In the genomic region with DNA sequence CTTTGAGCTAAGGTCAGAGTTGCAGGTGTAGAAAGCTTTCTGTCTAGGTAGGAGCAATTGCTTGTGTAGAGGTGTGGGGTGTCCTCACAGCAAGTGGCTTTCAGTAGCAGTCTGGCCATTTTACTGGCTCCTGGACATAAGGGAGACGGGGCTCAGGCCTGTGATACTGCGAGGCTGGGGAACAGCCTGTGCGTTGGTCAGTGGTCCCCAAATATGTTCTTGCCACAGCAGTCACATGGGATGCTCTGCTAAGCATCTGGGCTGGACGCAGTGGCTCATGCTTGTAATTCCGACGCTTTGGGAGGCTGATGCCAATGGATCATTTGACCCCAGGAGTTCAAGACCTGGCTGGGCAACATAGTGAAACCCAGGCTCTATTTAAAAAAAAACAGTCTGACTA, we compare ENCODE assay signal across 10 cellular contexts. TPM values are rescaled to one million over a fixed set of nuclear protein-coding genes. Genes with fewer than 3 reads are reported as not detected.
DNase-seq lines count a peak whose midpoint lies in the region; ATAC-seq and TF ChIP-seq lines count a peak whose summit lies in the region.
"Had no signal": no experiment of that assay in that cellular context is flagged by ENCODE, and none has a peak within 500 bp of the region (broad histone marks: within the 10 kb centered on the region; RNA-seq: fewer than 3 reads in every experiment).

No MANE protein-coding gene starts in this region.

- H3K4me1 ChIP-seq in BLaER1 treated with 17β-estradiol and CSF1 and Interleukin-3, amounts not matched to agents 10 nM and 100 nM, result peaks cover 52 to 86% (median 73%) of the 10 kb centered on the region in 10 experiments
- H3K4me1 ChIP-seq in HCT116 (ENCODE audit: control insufficient read depth in 1 of 2, insufficient read depth in 2 of 2, low read length in 2 of 2), result peaks cover 9 to 22% of the 10 kb centered on the region in 2 experiments; a peak in 3 of 4 replicates

- no peak overlapping the region for H3K27ac Mint-ChIP-seq in activated B cell treated with CpG ODN at 0.5 μM for 24 hours
- peak overlapping the region; percentile 83 for H3K27ac Mint-ChIP-seq in memory B cell

- peaks cover 8 to 61% (median 58%) of the 10 kb centered on the region in 11 experiments; a peak in 20 of 22 replicates for H3K36me3 ChIP-seq in BLaER1 treated with 17β-estradiol and CSF1 and Interleukin-3, amounts not matched to agents 10 nM and 100 nM
- peaks cover 22 to 42% of the 10 kb centered on the region in 2 experiments for H3K36me3 ChIP-seq in HCT116 (ENCODE audit: control insufficient read depth in 1 of 2, insufficient read depth in 2 of 2, low read length in 2 of 2)

- no peaks in the 10 kb centered on the region for H3K27me3 ChIP-seq in BLaER1 treated with 17β-estradiol and CSF1 and Interleukin-3, amounts not matched to agents 10 nM and 100 nM
- no peaks in the 10 kb centered on the region for H3K27me3 ChIP-seq in HCT116 (ENCODE audit: insufficient read depth, low read length)

- no peaks in the 10 kb centered on the region for H3K9me3 Mint-ChIP-seq in activated B cell treated with CpG ODN at 0.5 μM for 24 hours
- H3K9me3 Mint-ChIP-seq in memory B cell, result no peaks in the 10 kb centered on the region

- in situ Hi-C loops in GM13976 (cut with MboI; ENCODE audit: low sequenced_read_pairs, unreplicated experiment), result no loop called here

- no peak for TF ChIP-seq RAD21 in HCT116 (IDR thresholded peaks at IDR 0.05; ENCODE audit: low read depth)

- H3K4me3 Mint-ChIP-seq in activated B cell treated with CpG ODN at 0.5 μM for 24 hours (peak overlapping the region; percentile 75), memory B cell (peak overlapping the region; percentile 97)

- peak overlapping the region in 7 of 11 experiments; percentile 18 to 98 (median 49); a peak in 9 of 22 replicates for H3K27ac ChIP-seq in BLaER1 treated with 17β-estradiol and CSF1 and Interleukin-3, amounts not matched to agents 10 nM and 100 nM
- no peak overlapping the region for H3K27ac ChIP-seq in HCT116 (ENCODE audit: low read depth, low read length)

- no peaks in the 10 kb centered on the region for H3K9me2 ChIP-seq in HCT116 (ENCODE audit: insufficient read depth)

- H3K9ac ChIP-seq in BLaER1 treated with 17β-estradiol and CSF1 and Interleukin-3, amounts not matched to agents 10 nM and 100 nM, result peak overlapping the region in 9 of 11 experiments; percentile 82 to 99 (median 96); a peak in 17 of 22 replicates
- H3K9ac ChIP-seq in HCT116 (ENCODE audit: low read length), result no peak overlapping the region

- H3K79me2 ChIP-seq in HCT116 (ENCODE audit: insufficient read depth, low read length), result peaks cover 45% of the 10 kb centered on the region

- no TSS peak for BruUV-seq in HCT116 (replicated peaks; lab: Mats Ljungman, UMichigan)

- POLR2A ChIA-PET in HCT116 (lab: Charles Lee), result no interaction called here
- POLR2A ChIA-PET in activated B cell treated with CpG ODN at 0.5 μM for 24 hours (lab: Charles Lee), result interaction anchor here (0.7 to 4.3 kb wide), 5 partner anchors 9 to 49 kb away, joined by 3 to 43 read pairs (median 7); no protein-coding TSS in a partner anchor

- ATAC-seq in HCT116 (no peak), activated B cell treated with CpG ODN at 0.5 μM for 24 hours (ENCODE audit: low read depth) (no peak), memory B cell (ENCODE audit: low read depth) (no peak)

- TF ChIP-seq POLR2A in HCT116 (IDR thresholded peaks at IDR 0.05; ENCODE audit: borderline replicate concordance, extremely low read depth, insufficient read depth, insufficient read length), result no peak

- peak overlapping the region; percentile 85 to 100 (median 97) for H3K4me2 ChIP-seq in BLaER1 treated with 17β-estradiol and CSF1 and Interleukin-3, amounts not matched to agents 10 nM and 100 nM
- peak overlapping the region; percentile 85; the same call in 1 of the 2 replicates for H3K4me2 ChIP-seq in HCT116 (ENCODE audit: low read length)

- H3K27me3 Mint-ChIP-seq in activated B cell treated with CpG ODN at 0.5 μM for 24 hours (no peaks in the 10 kb centered on the region), memory B cell (no peaks in the 10 kb centered on the region)

- H3K4me3 ChIP-seq in BLaER1 treated with 17β-estradiol and CSF1 and Interleukin-3, amounts not matched to agents 10 nM and 100 nM, result peak overlapping the region in 8 of 10 experiments; percentile 82 to 97 (median 90); a peak in 10 of 20 replicates
- H3K4me3 ChIP-seq in HCT116 (replicated peaks in 1 of 2; ENCODE audit: low read depth in 1 of 2, low read length in 2 of 2), result no peak overlapping the region

- intact Hi-C loops in HCT116 (cut with micrococcal nuclease), result no loop called here
- intact Hi-C loops in activated B cell treated with CpG ODN at 0.5 μM for 24 hours (cut with micrococcal nuclease), result no loop called here

- H3K36me3 Mint-ChIP-seq in activated B cell treated with CpG ODN at 0.5 μM for 24 hours (ENCODE audit: low read depth) (peaks cover 68% of the 10 kb centered on the region), memory B cell (peaks cover 18% of the 10 kb centered on the region)

- no peaks in the 10 kb centered on the region for H4K20me1 ChIP-seq in BLaER1 treated with 17β-estradiol and CSF1 and Interleukin-3, amounts not matched to agents 10 nM and 100 nM
- no peaks in the 10 kb centered on the region for H4K20me1 ChIP-seq in HCT116 (ENCODE audit: insufficient read depth)

- H3K4me1 Mint-ChIP-seq in activated B cell treated with CpG ODN at 0.5 μM for 24 hours, result peaks cover 47% of the 10 kb centered on the region
- H3K4me1 Mint-ChIP-seq in memory B cell, result peaks cover 24% of the 10 kb centered on the region

- H3K9me3 ChIP-seq in BLaER1 treated with 17β-estradiol and CSF1 and Interleukin-3, amounts not matched to agents 10 nM and 100 nM (replicated peaks in 1 of 11), result no peaks in the 10 kb centered on the region
- H3K9me3 ChIP-seq in HCT116 (ENCODE audit: control insufficient read depth in 1 of 2, insufficient read depth in 1 of 2, low read depth in 1 of 2, low read length in 2 of 2), result no peaks in the 10 kb centered on the region

- TF ChIP-seq CTCF in HCT116 (IDR thresholded peaks at IDR 0.05 in 2 of 3, conservative IDR thresholded peaks at IDR 0.05 in 1 of 3; ENCODE audit: borderline replicate concordance in 1 of 3, insufficient read depth in 1 of 3, low read depth in 2 of 3, low read length in 2 of 3), result no peak
- TF ChIP-seq CTCF in activated B cell treated with CpG ODN at 0.5 μM for 24 hours (IDR thresholded peaks at IDR 0.05), result no peak
- TF ChIP-seq CTCF in GM13976 (IDR thresholded peaks at IDR 0.05; ENCODE audit: borderline replicate concordance, control extremely low read depth, extremely low read depth, insufficient read depth, missing control alignments), result no peak

- RAD21 ChIA-PET in HCT116 (lab: Charles Lee; ENCODE audit: low non-redundant PET in 1 of 2, low total read pairs in 2 of 2, uncharacterized antibody in 2 of 2, unreplicated experiment in 2 of 2), result no interaction called here

- H2AFZ ChIP-seq in HCT116 (ENCODE audit: low read depth, low read length, poor library complexity, severe bottlenecking), result no peak overlapping the region

- CTCF ChIA-PET in HCT116 (lab: Charles Lee) (no interaction called here), activated B cell treated with CpG ODN at 0.5 μM for 24 hours (lab: Charles Lee) (interaction anchor here (3.4 kb wide), 1 partner anchor 8 kb away, joined by 12 read pairs; no protein-coding TSS in a partner anchor)

- DNase-seq in HCT116 (ENCODE audit: low read depth, low spot score) (no peak), activated B cell treated with CpG ODN at 0.5 μM for 24 hours (no peak), memory B cell (ENCODE audit: low spot score in 2 of 2) (no peak), HK-2 (ENCODE audit: unreplicated experiment) (no peak), NCI-H446 (lab: John Stamatoyannopoulos, UW) (no peak), C1 segment of cervical spinal cord (lab: John Stamatoyannopoulos, UW) (no peak), GM13976 (ENCODE audit: low spot score) (no peak)
- DNase-seq: NCI-H1930; NK-92 treated with Interleukin-12 subunit alpha and Interleukin-12 subunit beta, amount 100 ng/mL, for 24 hours had no signal

TF ChIP-seq in HCT116, 20 proteins besides CTCF, POLR2A, EP300 and RAD21:
- no peak for TF ChIP-seq SRF (IDR thresholded peaks at IDR 0.05; ENCODE audit: low read depth)
- TF ChIP-seq SIN3A (IDR thresholded peaks at IDR 0.05; ENCODE audit: low read depth), result no peak
- no peak for TF ChIP-seq EZH2phosphoT487 (IDR thresholded peaks at IDR 0.05; ENCODE audit: borderline replicate concordance)
- TF ChIP-seq EGR1 (IDR thresholded peaks at IDR 0.05; ENCODE audit: low read depth), result no peak
TF ChIP-seq in HCT116: peak in this region for 0.

RNA-seq across cellular contexts. Expression of gene MCM5, which starts 1.9 kb away (rescaled TPM):
- total RNA-seq in HCT116 (2021; ENCODE audit: unreplicated experiment) (194 TPM), activated B cell treated with CpG ODN at 0.5 μM for 24 hours (176 and 178 TPM in 2 replicates)
- polyA plus RNA-seq in HCT116 (2012), result 94.9 and 97.0 TPM in 2 replicates

RNA-seq across cellular contexts. Expression of gene HMOX1, which starts 21.0 kb away (rescaled TPM):
- 26.4 TPM for total RNA-seq in HCT116 (2021; ENCODE audit: unreplicated experiment)
- polyA plus RNA-seq in HCT116 (2012), result 17.6 and 20.2 TPM in 2 replicates
- total RNA-seq in activated B cell treated with CpG ODN at 0.5 μM for 24 hours, result 13.3 TPM in 2 replicates

Comparison
In these comparisons a context has a peak if more than half of its experiments do, and no peak if none do; other contexts are left out.
1. H3K4me3 ChIP-seq: peak in BLaER1 treated with 17β-estradiol and CSF1 and Interleukin-3, amounts not matched to agents 10 nM and 100 nM (8 of 10); none in HCT116 (0 of 2).